ENCODE assay signal across 21 cellular contexts in genomic region chr9:9437641-9438040, GRCh38.
"Had no signal": no experiment of that assay in that cellular context is flagged by ENCODE, and none has a peak within 500 bp of the region (broad histone marks: within the 10 kb centered on the region; RNA-seq: fewer than 3 reads in every experiment).

No MANE protein-coding gene starts in this region.

- H3K4me1 ChIP-seq: esophagus muscularis mucosa, foreskin keratinocyte, gastrocnemius medialis, heart right ventricle, left lung, lower lobe of right lung had no signal

- H3K27me3 ChIP-seq: dorsolateral prefrontal cortex, esophagus muscularis mucosa, foreskin keratinocyte, gastrocnemius medialis, heart right ventricle, left lung had no signal

- H3K27ac ChIP-seq: coronary artery, dorsolateral prefrontal cortex, esophagus muscularis mucosa, foreskin keratinocyte, gastrocnemius medialis, heart right ventricle, left lung, lower lobe of right lung had no signal

- H3K36me3 ChIP-seq: esophagus muscularis mucosa, gastrocnemius medialis, heart right ventricle, left lung, lower lobe of right lung had no signal

- H3K36me3 Mint-ChIP-seq: mesothelial cell of epicardium, naive B cell had no signal

- H3K27ac Mint-ChIP-seq: effector memory CD8-positive, alpha-beta T cell; endodermal cell; mesothelial cell of epicardium; naive B cell had no signal

- H3K4me1 Mint-ChIP-seq: naive B cell had no signal

- H3K9me3 ChIP-seq: esophagus muscularis mucosa, gastrocnemius medialis, left lung, lower lobe of right lung, mucosa of descending colon had no signal

- H3K4me3 ChIP-seq: coronary artery, dorsolateral prefrontal cortex, esophagus muscularis mucosa, gastrocnemius medialis, heart right ventricle, left lung, lower lobe of right lung, mucosa of descending colon had no signal

- H3K4me3 Mint-ChIP-seq: effector memory CD8-positive, alpha-beta T cell; endodermal cell; mesothelial cell of epicardium; naive B cell had no signal

- H3K9me3 Mint-ChIP-seq: endodermal cell, mesothelial cell of epicardium had no signal

- ATAC-seq: effector memory CD8-positive, alpha-beta T cell; foreskin keratinocyte; gastrocnemius medialis; heart right ventricle; left cardiac atrium; left lung; left ventricle myocardium superior; lower lobe of right lung; mucosa of descending colon had no signal

- H3K27me3 Mint-ChIP-seq: effector memory CD8-positive, alpha-beta T cell; naive B cell had no signal

- DNase-seq: dermis blood vessel endothelial cell; dorsolateral prefrontal cortex; effector CD4-positive, alpha-beta T cell; effector memory CD8-positive, alpha-beta T cell; endodermal cell; foreskin keratinocyte; gastrocnemius medialis; glutamatergic neuron; head of caudate nucleus; heart right ventricle; hippocampal formation; left cardiac atrium; left lung; left ventricle myocardium superior; lower lobe of right lung; mesenchymal stem cell; mucosa of descending colon; naive B cell had no signal
